23 cellular contexts compared by ENCODE assay signal in the genomic region with DNA sequence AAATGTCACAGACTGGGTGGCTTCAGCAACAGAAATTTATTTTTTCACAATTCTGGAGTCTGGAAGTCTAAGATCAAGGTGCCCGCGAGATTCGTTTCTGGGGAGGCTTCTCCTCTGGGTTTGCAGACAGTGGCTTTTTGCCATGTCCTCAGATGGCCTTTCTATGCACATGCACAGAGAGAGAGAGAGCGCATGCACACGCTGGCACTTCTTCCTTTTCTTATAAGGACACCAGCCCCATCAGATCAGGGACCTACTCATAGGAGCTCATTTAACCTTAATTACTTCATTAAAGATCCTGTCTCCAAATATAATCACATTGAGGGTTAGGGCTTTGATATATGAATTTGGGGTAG.
DNase-seq lines count a peak whose midpoint lies in the region; TF ChIP-seq lines count a peak whose summit lies in the region.
"Had no signal": no experiment of that assay in that cellular context is flagged by ENCODE, and none has a peak within 500 bp of the region (broad histone marks: within the 10 kb centered on the region; RNA-seq: fewer than 3 reads in every experiment).

No MANE protein-coding gene starts in this region.

- no peak overlapping the region for H3K4me3 ChIP-seq in mesenchymal stem cell (ENCODE audit: insufficient read depth in 1 of 2, low read depth in 1 of 2, low read length in 2 of 2)
- H3K4me3 ChIP-seq: dorsolateral prefrontal cortex, GM23248, sigmoid colon, tibial nerve had no signal

- peaks cover 0 to 5% of the 10 kb centered on the region in 2 experiments for H3K36me3 ChIP-seq in mesenchymal stem cell (ENCODE audit: control insufficient read depth in 1 of 2, insufficient read depth in 2 of 2, low read depth in 1 of 2, low read length in 2 of 2)
- H3K36me3 ChIP-seq: sigmoid colon, tibial nerve had no signal

- H3K79me1 ChIP-seq in mesenchymal stem cell (replicated peaks; ENCODE audit: low read length, poor library complexity, severe bottlenecking): no peaks in the 10 kb centered on the region

- no peaks in the 10 kb centered on the region for H3K9me3 ChIP-seq in mesenchymal stem cell (ENCODE audit: control insufficient read depth, low read length)
- H3K9me3 ChIP-seq: sigmoid colon, tibial nerve had no signal

- no peak overlapping the region for H2BK12ac ChIP-seq in mesenchymal stem cell (ENCODE audit: low read length in 2 of 2)

- no peak overlapping the region for H4K8ac ChIP-seq in mesenchymal stem cell (ENCODE audit: low read length)

- in situ Hi-C loops in G401 (cut with HindIII; ENCODE audit: low sequenced_read_pairs): no loop called here

- H3K9ac ChIP-seq in mesenchymal stem cell (ENCODE audit: low read length): no peak overlapping the region
- H3K9ac ChIP-seq: GM23248 had no signal

- H2BK15ac ChIP-seq in mesenchymal stem cell (ENCODE audit: low read depth, poor library complexity, severe bottlenecking): no peak overlapping the region

- no peak for TF ChIP-seq CTCF in VCaP (conservative IDR thresholded peaks at IDR 0.05)

- H3K4me1 ChIP-seq in mesenchymal stem cell (ENCODE audit: control insufficient read depth, insufficient read depth, low read depth, low read length): peaks cover 9% of the 10 kb centered on the region
- H3K4me1 ChIP-seq: tibial nerve had no signal

- H3K4me2 ChIP-seq in mesenchymal stem cell (ENCODE audit: low read length, poor library complexity, severe bottlenecking): no peak overlapping the region

- 94% methylated on average over 3 of the region's 5 CpGs for WGBS in mesenchymal stem cell

- no peak overlapping the region for H3K4ac ChIP-seq in mesenchymal stem cell (ENCODE audit: low read depth in 1 of 2, low read length in 2 of 2)

- H3K27me3 ChIP-seq in mesenchymal stem cell (ENCODE audit: control insufficient read depth in 1 of 2, insufficient read depth in 1 of 2, low read length in 2 of 2): no peaks in the 10 kb centered on the region
- H3K27me3 ChIP-seq: dorsolateral prefrontal cortex, sigmoid colon, tibial nerve had no signal

- H3K14ac ChIP-seq in mesenchymal stem cell (ENCODE audit: low read length in 2 of 2): no peak overlapping the region

- peak overlapping the region; percentile 45 for H2AK5ac ChIP-seq in mesenchymal stem cell (ENCODE audit: low read length, severe bottlenecking)

- no peak overlapping the region for H3K23ac ChIP-seq in mesenchymal stem cell (ENCODE audit: low read length in 2 of 2)

- DNase-seq in G401 (ENCODE audit: low spot score) (peak; percentile 86), NCI-H2171 (lab: John Stamatoyannopoulos, UW) (peak; percentile 40), mesenchymal stem cell (no peak), SKM-1 (lab: John Stamatoyannopoulos, UW; ENCODE audit: unreplicated experiment) (no peak), HPDE6-E6E7 (ENCODE audit: extremely low spot score) (no peak), NCI-H1092 treated with DMSO at 0.1 percent for 48 hours (lab: John Stamatoyannopoulos, UW) (no peak)
- DNase-seq: activated CD4-positive, alpha-beta memory T cell treated with anti-CD3 and anti-CD28 coated beads for 36 hours; aorta; CD4-positive, alpha-beta memory T cell; DMS53; GF-D8; GM23248; KBM-7; kidney glomerular epithelial cell; mammary epithelial cell; NCI-H1694; sigmoid colon; stimulated activated CD4-positive, alpha-beta T cell treated with anti-CD3 and anti-CD28 coated beads, Interleukin-15, amount 100 ng/mL, for 24 hours; stimulated activated naive CD8-positive, alpha-beta T cell treated with anti-CD3 and anti-CD28 coated beads, Interleukin-15, Interleukin-2, amounts not matched to agents 100 U/mL and 50 U/mL, for 24 hours; T-helper 9 cell had no signal

- H2BK5ac ChIP-seq in mesenchymal stem cell (ENCODE audit: low read depth, low read length, poor library complexity, severe bottlenecking): no peak overlapping the region

- H2AFZ ChIP-seq in mesenchymal stem cell (ENCODE audit: low read depth, low read length): no peak overlapping the region
- H2AFZ ChIP-seq: GM23248 had no signal

- H3K18ac ChIP-seq in mesenchymal stem cell (ENCODE audit: low read depth in 1 of 2, low read length in 2 of 2): no peak overlapping the region

- H3K27ac ChIP-seq in VCaP (peak overlapping the region; percentile 86), mesenchymal stem cell (ENCODE audit: low read length, poor library complexity, severe bottlenecking) (no peak overlapping the region)
- H3K27ac ChIP-seq: dorsolateral prefrontal cortex, GM23248, sigmoid colon, tibial nerve had no signal

- H2BK120ac ChIP-seq in mesenchymal stem cell (ENCODE audit: low read depth, low read length): no peak overlapping the region

- no peak overlapping the region for H4K91ac ChIP-seq in mesenchymal stem cell (ENCODE audit: low read length)

Comparison
In these comparisons a context has a peak if more than half of its experiments do, and no peak if none do; other contexts are left out.
1. DNase-seq: peak in G401 (single experiment) and NCI-H2171 (single experiment); none in mesenchymal stem cell (single experiment), SKM-1 (single experiment), HPDE6-E6E7 (single experiment) and NCI-H1092 treated with DMSO at 0.1 percent for 48 hours (single experiment).